Comparison of ENCODE assay signal across 18 cellular contexts in the genomic region with DNA sequence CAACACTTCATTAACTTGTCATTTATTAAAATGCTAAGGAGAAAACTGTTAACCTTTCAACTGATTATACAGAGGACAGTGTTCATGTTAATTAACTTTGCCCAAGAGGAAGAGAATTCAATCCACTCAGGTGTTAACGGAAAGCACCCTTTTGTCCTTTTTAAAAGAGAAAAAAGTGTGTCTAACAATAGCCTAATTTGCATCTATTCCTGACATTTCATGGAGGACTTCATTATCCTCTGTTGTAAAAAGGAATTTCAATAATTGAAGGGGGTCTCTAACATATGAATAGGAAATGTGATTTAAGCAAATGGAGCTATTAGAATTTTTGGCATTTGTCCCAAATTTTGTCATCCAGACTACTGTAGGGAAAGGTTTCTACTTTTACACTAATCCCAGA. TPM values are rescaled to one million over a fixed set of nuclear protein-coding genes. Genes with fewer than 3 reads are reported as not detected.
A peak's percentile ranks its signal among the peaks of the same experiment; 100 is the strongest.
DNase-seq lines count a peak whose midpoint lies in the region; ATAC-seq and TF ChIP-seq lines count a peak whose summit lies in the region.
"Had no signal": no experiment of that assay in that cellular context is flagged by ENCODE, and none has a peak within 500 bp of the region (broad histone marks: within the 10 kb centered on the region; RNA-seq: fewer than 3 reads in every experiment).

No MANE protein-coding gene starts in this region.

- TF ChIP-seq CTCF in A673 (conservative IDR thresholded peaks at IDR 0.05; ENCODE audit: low read depth, low read length) (no peak), WTC11 (IDR thresholded peaks at IDR 0.05) (no peak), OCI-LY7 (conservative IDR thresholded peaks at IDR 0.05; ENCODE audit: low read length) (no peak)

- peak; percentile 8 for DNase-seq in A673 (ENCODE audit: low spot score)
- DNase-seq in WTC11 (ENCODE audit: low spot score) = no peak
- DNase-seq in HuH-7 (ENCODE audit: low spot score) = no peak
- no peak for DNase-seq in NCI-H128 (lab: John Stamatoyannopoulos, UW; ENCODE audit: unreplicated experiment)
- DNase-seq in OCI-LY7 (ENCODE audit: low spot score) = no peak
- no peak for DNase-seq in NCI-H1417 (lab: John Stamatoyannopoulos, UW)
- DNase-seq: 8988T; ACHN; CD4-positive, alpha-beta T cell; DMS79; GOT3; HCEC 1CT; HFFc6 had no signal

- no peak overlapping the region for H3K27ac ChIP-seq in A673 (ENCODE audit: low read depth, low read length, poor library complexity, severe bottlenecking)
- H3K27ac ChIP-seq in HUES48 (ENCODE audit: low read depth, low read length) = peak overlapping the region; percentile 93
- H3K27ac ChIP-seq in iPS-18a (ENCODE audit: low read length) = peak overlapping the region; percentile 41
- H3K27ac ChIP-seq in OCI-LY7 (ENCODE audit: low read depth, low read length, poor library complexity, severe bottlenecking) = no peak overlapping the region
- H3K27ac ChIP-seq: BLaER1 treated with 17β-estradiol and CSF1 and Interleukin-3, amounts not matched to agents 10 nM and 100 nM had no signal

- H3K27me3 ChIP-seq in A673 (replicated peaks; ENCODE audit: insufficient read depth, low read depth, low read length, poor library complexity) (no peaks in the 10 kb centered on the region), HUES48 (ENCODE audit: control insufficient read depth, insufficient read depth, low read length) (no peaks in the 10 kb centered on the region), iPS-18a (ENCODE audit: control insufficient read depth, insufficient read depth, low read length) (no peaks in the 10 kb centered on the region)
- H3K27me3 ChIP-seq: BLaER1 treated with 17β-estradiol and CSF1 and Interleukin-3, amounts not matched to agents 10 nM and 100 nM had no signal

- H4K20me1 ChIP-seq in OCI-LY7 (ENCODE audit: insufficient read depth, low read length) = no peaks in the 10 kb centered on the region
- H4K20me1 ChIP-seq: BLaER1 treated with 17β-estradiol and CSF1 and Interleukin-3, amounts not matched to agents 10 nM and 100 nM had no signal

- H3K9me3 Mint-ChIP-seq in WTC11 = peaks cover 17% of the 10 kb centered on the region
- H3K9me3 Mint-ChIP-seq: CD4-positive, alpha-beta T cell; HFFc6 had no signal

- H3K36me3 ChIP-seq in A673 (ENCODE audit: insufficient read depth, low read length, poor library complexity, severe bottlenecking) (no peaks in the 10 kb centered on the region), HUES48 (ENCODE audit: control insufficient read depth, insufficient read depth, low read length) (no peaks in the 10 kb centered on the region), iPS-18a (ENCODE audit: control insufficient read depth, low read depth, low read length) (no peaks in the 10 kb centered on the region), OCI-LY7 (ENCODE audit: insufficient read depth, low read length) (no peaks in the 10 kb centered on the region)
- H3K36me3 ChIP-seq: BLaER1 treated with 17β-estradiol and CSF1 and Interleukin-3, amounts not matched to agents 10 nM and 100 nM had no signal

- no peaks in the 10 kb centered on the region for H3K79me2 ChIP-seq in OCI-LY7 (ENCODE audit: insufficient read depth, low read depth, low read length)

- no peaks in the 10 kb centered on the region for H3K9me3 ChIP-seq in A673 (ENCODE audit: low read depth, low read length, poor library complexity, severe bottlenecking)
- H3K9me3 ChIP-seq in HUES48 (ENCODE audit: control insufficient read depth, insufficient read depth, low read length) = no peaks in the 10 kb centered on the region
- no peaks in the 10 kb centered on the region for H3K9me3 ChIP-seq in iPS-18a (ENCODE audit: control insufficient read depth, low read depth, low read length)
- H3K9me3 ChIP-seq in OCI-LY7 (ENCODE audit: low read length) = no peaks in the 10 kb centered on the region
- H3K9me3 ChIP-seq: BLaER1 treated with 17β-estradiol and CSF1 and Interleukin-3, amounts not matched to agents 10 nM and 100 nM had no signal

- H3K27ac Mint-ChIP-seq in WTC11 = peak overlapping the region; percentile 99
- H3K27ac Mint-ChIP-seq: CD4-positive, alpha-beta T cell; HFFc6; IgD-negative memory B cell had no signal

- peak; percentile 29 for ATAC-seq in WTC11

- no peak overlapping the region for H2AFZ ChIP-seq in OCI-LY7 (ENCODE audit: low read length)

- POLR2A ChIA-PET in A673 (lab: Charles Lee; ENCODE audit: low non-redundant PET) (no interaction called here), WTC11 (lab: Charles Lee) (no interaction called here), OCI-LY7 (lab: Charles Lee) (no interaction called here)

- no peaks in the 10 kb centered on the region for H3K4me1 ChIP-seq in A673 (ENCODE audit: insufficient read depth, low read length, poor library complexity, severe bottlenecking)
- H3K4me1 ChIP-seq in HUES48 (ENCODE audit: control insufficient read depth, insufficient read depth, low read length) = peaks cover 53% of the 10 kb centered on the region
- H3K4me1 ChIP-seq in iPS-18a (ENCODE audit: control insufficient read depth, low read depth, low read length) = peaks cover 52% of the 10 kb centered on the region
- H3K4me1 ChIP-seq in OCI-LY7 (ENCODE audit: insufficient read depth, low read length, poor library complexity, severe bottlenecking) = no peaks in the 10 kb centered on the region
- H3K4me1 ChIP-seq: BLaER1 treated with 17β-estradiol and CSF1 and Interleukin-3, amounts not matched to agents 10 nM and 100 nM had no signal

- peaks cover 73% of the 10 kb centered on the region for H3K4me1 Mint-ChIP-seq in WTC11
- H3K4me1 Mint-ChIP-seq: IgD-negative memory B cell had no signal

- no peak overlapping the region for H3K4me2 ChIP-seq in OCI-LY7 (ENCODE audit: low read length)
- H3K4me2 ChIP-seq: BLaER1 treated with 17β-estradiol and CSF1 and Interleukin-3, amounts not matched to agents 10 nM and 100 nM had no signal

- no TSS peak for BruUV-seq in A673 (replicated peaks; lab: Mats Ljungman, UMichigan)
- BruUV-seq in OCI-LY7 (replicated peaks; lab: Mats Ljungman, UMichigan) = no TSS peak

- peak overlapping the region; percentile 34 for H3K4me3 Mint-ChIP-seq in WTC11
- H3K4me3 Mint-ChIP-seq: CD4-positive, alpha-beta T cell; HFFc6; IgD-negative memory B cell had no signal

- no peaks in the 10 kb centered on the region for H3K9me2 ChIP-seq in OCI-LY7 (ENCODE audit: insufficient read depth, low read length)

- intact Hi-C loops in A673 (cut with micrococcal nuclease; ENCODE audit: unreplicated experiment) (no loop called here), OCI-LY7 (cut with micrococcal nuclease; ENCODE audit: unreplicated experiment) (no loop called here)

- H3K36me3 Mint-ChIP-seq in WTC11 = peaks cover 20% of the 10 kb centered on the region
- H3K36me3 Mint-ChIP-seq: IgD-negative memory B cell had no signal

- H3K27me3 Mint-ChIP-seq in WTC11 (ENCODE audit: low read depth) = no peaks in the 10 kb centered on the region
- H3K27me3 Mint-ChIP-seq: CD4-positive, alpha-beta T cell had no signal

- no peak overlapping the region for H3K4me3 ChIP-seq in A673 (ENCODE audit: low read depth, low read length, poor library complexity, severe bottlenecking)
- peak overlapping the region; percentile 18; the same call in 1 of the 2 replicates for H3K4me3 ChIP-seq in HUES48 (ENCODE audit: low read depth, low read length)
- peak overlapping the region; percentile 15 for H3K4me3 ChIP-seq in iPS-18a (ENCODE audit: low read length)
- no peak overlapping the region for H3K4me3 ChIP-seq in OCI-LY7 (ENCODE audit: low read depth, low read length, poor library complexity, severe bottlenecking)
- H3K4me3 ChIP-seq: BLaER1 treated with 17β-estradiol and CSF1 and Interleukin-3, amounts not matched to agents 10 nM and 100 nM had no signal

- 0 out of 2 replicates have a peak overlapping the region, but pooled peaks have one; percentile 9 for H3K9ac ChIP-seq in HUES48 (ENCODE audit: low read depth, low read length)
- H3K9ac ChIP-seq in iPS-18a (ENCODE audit: low read length) = peak overlapping the region; percentile 19
- H3K9ac ChIP-seq: BLaER1 treated with 17β-estradiol and CSF1 and Interleukin-3, amounts not matched to agents 10 nM and 100 nM had no signal

- CTCF ChIA-PET in A673 (lab: Charles Lee) = no interaction called here
- CTCF ChIA-PET in WTC11 (lab: Charles Lee) = no interaction called here
- CTCF ChIA-PET in OCI-LY7 (lab: Charles Lee; ENCODE audit: unreplicated experiment) = no interaction called here

TF ChIP-seq in WTC11, 78 proteins besides CTCF, POLR2A, EP300 and RAD21:
- no peak for TF ChIP-seq NFATC4 (CRISPR knock-in tag; IDR thresholded peaks at IDR 0.05)
- TF ChIP-seq SP1 (CRISPR knock-in tag; conservative IDR thresholded peaks at IDR 0.05) = 0 out of 2 replicates have a peak, but pooled peaks have one; percentile 17
- 0 out of 2 replicates have a peak, but pooled peaks have one; percentile 24 for TF ChIP-seq TEAD1 (CRISPR knock-in tag; IDR thresholded peaks at IDR 0.05)

RNA-seq across cellular contexts. Expression of gene GC, which starts 44.6 kb away (rescaled TPM):
- total RNA-seq in A673 (2021) (not detected in 2 replicates), WTC11 (2021) (0.76 to 1.9 TPM (median 1.7 TPM) in 3 replicates), OCI-LY7 (2022) (not detected in 2 replicates)
- not detected in 2 replicates for total RNA-seq in OCI-LY7 (2014; rRNA removed; shearing (Covaris generic))
- total RNA-seq: CD4-positive, alpha-beta T cell; G401; HFFc6 had no signal

Comparison
In these comparisons a context has a peak if more than half of its experiments do, and no peak if none do; other contexts are left out.
1. H3K27ac ChIP-seq: peak in HUES48 (single experiment) and iPS-18a (single experiment); none in A673 (single experiment) and OCI-LY7 (single experiment).
2. H3K4me3 ChIP-seq: peak in HUES48 (single experiment) and iPS-18a (single experiment); none in A673 (single experiment) and OCI-LY7 (single experiment).